In the genomic region with DNA sequence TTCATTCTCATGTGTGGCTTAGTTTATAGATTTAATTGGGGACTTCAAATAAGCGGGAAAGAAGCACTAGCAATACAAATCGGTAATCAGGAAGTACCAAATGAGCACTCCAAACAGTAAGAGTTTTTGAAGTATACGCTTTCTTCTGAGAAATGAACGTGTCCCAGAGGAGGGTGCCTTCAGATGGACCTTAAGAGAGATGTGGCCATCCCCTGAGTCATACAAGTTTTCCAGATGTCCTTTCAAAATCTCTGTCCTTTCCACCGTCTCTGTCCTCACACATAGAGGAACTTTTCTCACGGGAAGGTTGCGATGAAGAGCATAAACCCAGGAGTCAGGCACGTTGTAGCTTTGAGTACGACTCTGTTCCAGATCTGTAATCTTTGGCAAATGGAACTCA, we compare ENCODE assay signal across 9 cellular contexts. TPM values are rescaled to one million over a fixed set of nuclear protein-coding genes. Genes with fewer than 3 reads are reported as not detected.
DNase-seq lines count a peak whose midpoint lies in the region; ATAC-seq and TF ChIP-seq lines count a peak whose summit lies in the region.
"Had no signal": no experiment of that assay in that cellular context is flagged by ENCODE, and none has a peak within 500 bp of the region (broad histone marks: within the 10 kb centered on the region; RNA-seq: fewer than 3 reads in every experiment).

No MANE protein-coding gene starts in this region.

- H3K4me3 Mint-ChIP-seq in activated T-cell treated with anti-CD3 and anti-CD28 coated beads, Interleukin-2, amount 50 U/mL, for 24 hours, result peak overlapping the region; percentile 76
- peak overlapping the region; percentile 73 for H3K4me3 Mint-ChIP-seq in WTC11

- H3K27ac ChIP-seq in iPS-20b (ENCODE audit: low read length) (peak overlapping the region; percentile 87), suprapubic skin (peak overlapping the region; percentile 98)

- no peaks in the 10 kb centered on the region for H3K9me3 ChIP-seq in iPS-20b (ENCODE audit: insufficient read depth, low read depth, low read length)
- H3K9me3 ChIP-seq in suprapubic skin, result no peaks in the 10 kb centered on the region

- DNase-seq in activated T-cell treated with anti-CD3 and anti-CD28 coated beads, Interleukin-2, amount 50 U/mL, for 24 hours, result no peak
- no peak for DNase-seq in activated T-cell treated with anti-CD3 and anti-CD28 coated beads, Interleukin-2, amount 50 U/mL, for 48 hours
- DNase-seq in WTC11 (ENCODE audit: low spot score) (no peak), suprapubic skin (ENCODE audit: low spot score in 2 of 2) (no peak), cerebellar nuclear complex (lab: John Stamatoyannopoulos, UW) (no peak), NCI-H1436 treated with DMSO at 0.1 percent for 48 hours (lab: John Stamatoyannopoulos, UW) (no peak)

- TF ChIP-seq CTCF in WTC11 (IDR thresholded peaks at IDR 0.05) (no peak), suprapubic skin (IDR thresholded peaks at IDR 0.05) (no peak)

- H3K4me1 ChIP-seq in iPS-20b (ENCODE audit: insufficient read depth, low read length) (peaks cover 20% of the 10 kb centered on the region), suprapubic skin (peaks cover 32% of the 10 kb centered on the region)

- H3K27me3 ChIP-seq in iPS-20b (ENCODE audit: insufficient read depth, low read length) (no peaks in the 10 kb centered on the region), suprapubic skin (no peaks in the 10 kb centered on the region)

- CTCF ChIA-PET in WTC11 (lab: Charles Lee), result interaction anchor here (0.5 to 1.3 kb wide), 3 partner anchors 15 to 75 kb away, joined by 3 to 6 read pairs (median 5); no protein-coding TSS in a partner anchor

- no peaks in the 10 kb centered on the region for H3K9me3 Mint-ChIP-seq in activated T-cell treated with anti-CD3 and anti-CD28 coated beads, Interleukin-2, amount 50 U/mL, for 24 hours
- no peaks in the 10 kb centered on the region for H3K9me3 Mint-ChIP-seq in WTC11

- 81% methylated on average over 9 of the region's 9 CpGs for WGBS in suprapubic skin

- H3K4me1 Mint-ChIP-seq in activated T-cell treated with anti-CD3 and anti-CD28 coated beads, Interleukin-2, amount 50 U/mL, for 24 hours (ENCODE audit: low read depth), result peaks cover 28% of the 10 kb centered on the region
- peaks cover 39% of the 10 kb centered on the region for H3K4me1 Mint-ChIP-seq in WTC11

- peak overlapping the region; percentile 89 for H3K27ac Mint-ChIP-seq in activated T-cell treated with anti-CD3 and anti-CD28 coated beads, Interleukin-2, amount 50 U/mL, for 24 hours
- H3K27ac Mint-ChIP-seq in WTC11, result peak overlapping the region; percentile 95

- H3K4me3 ChIP-seq in iPS-20b (ENCODE audit: low read length) (peak overlapping the region; percentile 81), suprapubic skin (no peak overlapping the region)

- ATAC-seq in WTC11 (no peak), GM19023 (IDR thresholded peaks at IDR 0.05; ENCODE audit: unreplicated experiment) (no peak)
- ATAC-seq: HCT116 had no signal

- H3K36me3 ChIP-seq in iPS-20b (ENCODE audit: insufficient read depth, low read depth, low read length) (no peaks in the 10 kb centered on the region), suprapubic skin (no peaks in the 10 kb centered on the region)

- peak overlapping the region; percentile 84; the same call in 1 of the 2 replicates for H3K9ac ChIP-seq in iPS-20b (ENCODE audit: low read depth, low read length)

- POLR2A ChIA-PET in WTC11 (lab: Charles Lee), result no interaction called here

- no peak for TF ChIP-seq EP300 in suprapubic skin (IDR thresholded peaks at IDR 0.05)

- H3K27me3 Mint-ChIP-seq in activated T-cell treated with anti-CD3 and anti-CD28 coated beads, Interleukin-2, amount 50 U/mL, for 24 hours, result no peaks in the 10 kb centered on the region
- no peaks in the 10 kb centered on the region for H3K27me3 Mint-ChIP-seq in WTC11 (ENCODE audit: low read depth)

- TF ChIP-seq POLR2A in suprapubic skin (IDR thresholded peaks at IDR 0.05), result no peak

- H3K36me3 Mint-ChIP-seq in activated T-cell treated with anti-CD3 and anti-CD28 coated beads, Interleukin-2, amount 50 U/mL, for 24 hours (ENCODE audit: low read depth), result peaks cover 22% of the 10 kb centered on the region
- H3K36me3 Mint-ChIP-seq in WTC11, result 0 out of 2 replicates have a peak, but pooled peaks cover 3% of the 10 kb centered on the region

TF ChIP-seq in WTC11, 78 proteins besides CTCF, POLR2A, EP300 and RAD21:
- TF ChIP-seq, protein P1, sequence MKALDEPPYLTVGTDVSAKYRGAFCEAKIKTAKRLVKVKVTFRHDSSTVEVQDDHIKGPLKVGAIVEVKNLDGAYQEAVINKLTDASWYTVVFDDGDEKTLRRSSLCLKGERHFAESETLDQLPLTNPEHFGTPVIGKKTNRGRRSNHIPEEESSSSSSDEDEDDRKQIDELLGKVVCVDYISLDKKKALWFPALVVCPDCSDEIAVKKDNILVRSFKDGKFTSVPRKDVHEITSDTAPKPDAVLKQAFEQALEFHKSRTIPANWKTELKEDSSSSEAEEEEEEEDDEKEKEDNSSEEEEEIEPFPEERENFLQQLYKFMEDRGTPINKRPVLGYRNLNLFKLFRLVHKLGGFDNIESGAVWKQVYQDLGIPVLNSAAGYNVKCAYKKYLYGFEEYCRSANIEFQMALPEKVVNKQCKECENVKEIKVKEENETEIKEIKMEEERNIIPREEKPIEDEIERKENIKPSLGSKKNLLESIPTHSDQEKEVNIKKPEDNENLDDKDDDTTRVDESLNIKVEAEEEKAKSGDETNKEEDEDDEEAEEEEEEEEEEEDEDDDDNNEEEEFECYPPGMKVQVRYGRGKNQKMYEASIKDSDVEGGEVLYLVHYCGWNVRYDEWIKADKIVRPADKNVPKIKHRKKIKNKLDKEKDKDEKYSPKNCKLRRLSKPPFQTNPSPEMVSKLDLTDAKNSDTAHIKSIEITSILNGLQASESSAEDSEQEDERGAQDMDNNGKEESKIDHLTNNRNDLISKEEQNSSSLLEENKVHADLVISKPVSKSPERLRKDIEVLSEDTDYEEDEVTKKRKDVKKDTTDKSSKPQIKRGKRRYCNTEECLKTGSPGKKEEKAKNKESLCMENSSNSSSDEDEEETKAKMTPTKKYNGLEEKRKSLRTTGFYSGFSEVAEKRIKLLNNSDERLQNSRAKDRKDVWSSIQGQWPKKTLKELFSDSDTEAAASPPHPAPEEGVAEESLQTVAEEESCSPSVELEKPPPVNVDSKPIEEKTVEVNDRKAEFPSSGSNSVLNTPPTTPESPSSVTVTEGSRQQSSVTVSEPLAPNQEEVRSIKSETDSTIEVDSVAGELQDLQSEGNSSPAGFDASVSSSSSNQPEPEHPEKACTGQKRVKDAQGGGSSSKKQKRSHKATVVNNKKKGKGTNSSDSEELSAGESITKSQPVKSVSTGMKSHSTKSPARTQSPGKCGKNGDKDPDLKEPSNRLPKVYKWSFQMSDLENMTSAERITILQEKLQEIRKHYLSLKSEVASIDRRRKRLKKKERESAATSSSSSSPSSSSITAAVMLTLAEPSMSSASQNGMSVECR (CRISPR knock-in tag; IDR thresholded peaks at IDR 0.05; ENCODE audit: borderline replicate concordance), result no peak
- no peak for TF ChIP-seq ZNF671 (CRISPR knock-in tag; IDR thresholded peaks at IDR 0.05)

RNA-seq across cellular contexts. Expression of a gene that starts 1.7 kb away (rescaled TPM):
- 104 to 105 TPM (median 105 TPM) in 3 replicates for total RNA-seq in WTC11 (2021)
- 10 to 100 TPM; 47.5 to 75.9 (median 59.3) TPM for total RNA-seq in suprapubic skin
